Comparison of ENCODE assay signal across 1 cellular context in the genomic region with DNA sequence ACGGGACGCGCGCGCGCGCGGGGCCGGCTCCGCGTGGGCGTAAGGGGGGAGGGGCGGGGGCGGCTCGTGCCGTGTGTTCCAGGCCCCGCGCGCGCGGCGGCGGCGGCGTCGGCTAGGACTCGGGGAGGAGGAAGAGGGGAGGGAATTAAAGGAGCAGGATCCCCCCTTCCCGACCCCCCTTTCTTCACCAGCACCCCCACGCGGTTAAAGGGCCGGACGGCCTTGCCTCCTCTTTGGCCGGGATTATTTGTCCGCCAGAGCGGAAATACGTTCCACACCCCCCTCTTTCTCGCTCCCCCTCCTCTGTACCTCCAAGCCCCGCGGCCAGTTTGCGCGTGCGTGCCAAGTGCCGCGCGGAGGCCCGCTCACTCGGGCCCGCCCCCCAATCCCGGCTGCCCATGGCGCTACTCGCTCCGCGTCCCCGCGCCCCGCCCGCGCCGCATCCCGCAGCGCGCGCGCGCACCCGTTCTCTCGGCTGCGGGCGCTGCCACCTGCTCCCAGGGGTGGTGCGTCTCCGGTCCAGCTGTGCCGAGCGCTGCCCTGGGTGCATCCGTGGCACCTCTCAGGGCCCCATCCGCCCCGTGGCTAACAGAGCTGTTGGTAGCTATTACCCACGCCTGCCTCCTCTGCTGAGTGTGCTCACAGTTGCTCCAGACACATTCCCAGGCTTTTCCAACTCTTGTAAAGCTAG.
TF ChIP-seq lines count a peak whose summit lies in the region.

A gene with protein sequence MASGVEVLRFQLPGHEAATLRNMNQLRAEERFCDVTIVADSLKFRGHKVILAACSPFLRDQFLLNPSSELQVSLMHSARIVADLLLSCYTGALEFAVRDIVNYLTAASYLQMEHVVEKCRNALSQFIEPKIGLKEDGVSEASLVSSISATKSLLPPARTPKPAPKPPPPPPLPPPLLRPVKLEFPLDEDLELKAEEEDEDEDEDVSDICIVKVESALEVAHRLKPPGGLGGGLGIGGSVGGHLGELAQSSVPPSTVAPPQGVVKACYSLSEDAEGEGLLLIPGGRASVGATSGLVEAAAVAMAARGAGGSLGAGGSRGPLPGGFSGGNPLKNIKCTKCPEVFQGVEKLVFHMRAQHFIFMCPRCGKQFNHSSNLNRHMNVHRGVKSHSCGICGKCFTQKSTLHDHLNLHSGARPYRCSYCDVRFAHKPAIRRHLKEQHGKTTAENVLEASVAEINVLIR (minus strand): TSS at position 134 of the 691 bp plus-strand sequence. CDS start 781 bp downstream, outside the sequence.

TF ChIP-seq in K562, 482 proteins besides CTCF, POLR2A, EP300 and RAD21 (continued from another document and continues in another):
- TF ChIP-seq, protein P1, sequence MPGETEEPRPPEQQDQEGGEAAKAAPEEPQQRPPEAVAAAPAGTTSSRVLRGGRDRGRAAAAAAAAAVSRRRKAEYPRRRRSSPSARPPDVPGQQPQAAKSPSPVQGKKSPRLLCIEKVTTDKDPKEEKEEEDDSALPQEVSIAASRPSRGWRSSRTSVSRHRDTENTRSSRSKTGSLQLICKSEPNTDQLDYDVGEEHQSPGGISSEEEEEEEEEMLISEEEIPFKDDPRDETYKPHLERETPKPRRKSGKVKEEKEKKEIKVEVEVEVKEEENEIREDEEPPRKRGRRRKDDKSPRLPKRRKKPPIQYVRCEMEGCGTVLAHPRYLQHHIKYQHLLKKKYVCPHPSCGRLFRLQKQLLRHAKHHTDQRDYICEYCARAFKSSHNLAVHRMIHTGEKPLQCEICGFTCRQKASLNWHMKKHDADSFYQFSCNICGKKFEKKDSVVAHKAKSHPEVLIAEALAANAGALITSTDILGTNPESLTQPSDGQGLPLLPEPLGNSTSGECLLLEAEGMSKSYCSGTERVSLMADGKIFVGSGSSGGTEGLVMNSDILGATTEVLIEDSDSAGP (CRISPR knock-in tag; IDR thresholded peaks at IDR 0.05) = no peak; the same call in 1 of the 2 replicates
- no peak for TF ChIP-seq SNIP1 (IDR thresholded peaks at IDR 0.05; ENCODE audit: low read depth)
- no peak for TF ChIP-seq PURB (CRISPR knock-in tag; IDR thresholded peaks at IDR 0.05; ENCODE audit: low read depth)
- no peak for TF ChIP-seq HDAC6 (IDR thresholded peaks at IDR 0.05; ENCODE audit: low read depth, low read length)
- no peak for TF ChIP-seq HNRNPUL1 (IDR thresholded peaks at IDR 0.05; ENCODE audit: low read length)
- no peak for TF ChIP-seq CCAR2 (IDR thresholded peaks at IDR 0.05; ENCODE audit: low read depth, low read length)
- TF ChIP-seq, protein P2, sequence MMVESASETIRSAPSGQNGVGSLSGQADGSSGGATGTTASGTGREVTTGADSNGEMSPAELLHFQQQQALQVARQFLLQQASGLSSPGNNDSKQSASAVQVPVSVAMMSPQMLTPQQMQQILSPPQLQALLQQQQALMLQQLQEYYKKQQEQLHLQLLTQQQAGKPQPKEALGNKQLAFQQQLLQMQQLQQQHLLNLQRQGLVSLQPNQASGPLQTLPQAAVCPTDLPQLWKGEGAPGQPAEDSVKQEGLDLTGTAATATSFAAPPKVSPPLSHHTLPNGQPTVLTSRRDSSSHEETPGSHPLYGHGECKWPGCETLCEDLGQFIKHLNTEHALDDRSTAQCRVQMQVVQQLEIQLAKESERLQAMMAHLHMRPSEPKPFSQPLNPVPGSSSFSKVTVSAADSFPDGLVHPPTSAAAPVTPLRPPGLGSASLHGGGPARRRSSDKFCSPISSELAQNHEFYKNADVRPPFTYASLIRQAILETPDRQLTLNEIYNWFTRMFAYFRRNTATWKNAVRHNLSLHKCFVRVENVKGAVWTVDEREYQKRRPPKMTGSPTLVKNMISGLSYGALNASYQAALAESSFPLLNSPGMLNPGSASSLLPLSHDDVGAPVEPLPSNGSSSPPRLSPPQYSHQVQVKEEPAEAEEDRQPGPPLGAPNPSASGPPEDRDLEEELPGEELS (CRISPR knock-in tag; IDR thresholded peaks at IDR 0.05; ENCODE audit: borderline replicate concordance) = no peak
- no peak for TF ChIP-seq ZNF232 (CRISPR knock-in tag; IDR thresholded peaks at IDR 0.05)
- TF ChIP-seq, protein P3, sequence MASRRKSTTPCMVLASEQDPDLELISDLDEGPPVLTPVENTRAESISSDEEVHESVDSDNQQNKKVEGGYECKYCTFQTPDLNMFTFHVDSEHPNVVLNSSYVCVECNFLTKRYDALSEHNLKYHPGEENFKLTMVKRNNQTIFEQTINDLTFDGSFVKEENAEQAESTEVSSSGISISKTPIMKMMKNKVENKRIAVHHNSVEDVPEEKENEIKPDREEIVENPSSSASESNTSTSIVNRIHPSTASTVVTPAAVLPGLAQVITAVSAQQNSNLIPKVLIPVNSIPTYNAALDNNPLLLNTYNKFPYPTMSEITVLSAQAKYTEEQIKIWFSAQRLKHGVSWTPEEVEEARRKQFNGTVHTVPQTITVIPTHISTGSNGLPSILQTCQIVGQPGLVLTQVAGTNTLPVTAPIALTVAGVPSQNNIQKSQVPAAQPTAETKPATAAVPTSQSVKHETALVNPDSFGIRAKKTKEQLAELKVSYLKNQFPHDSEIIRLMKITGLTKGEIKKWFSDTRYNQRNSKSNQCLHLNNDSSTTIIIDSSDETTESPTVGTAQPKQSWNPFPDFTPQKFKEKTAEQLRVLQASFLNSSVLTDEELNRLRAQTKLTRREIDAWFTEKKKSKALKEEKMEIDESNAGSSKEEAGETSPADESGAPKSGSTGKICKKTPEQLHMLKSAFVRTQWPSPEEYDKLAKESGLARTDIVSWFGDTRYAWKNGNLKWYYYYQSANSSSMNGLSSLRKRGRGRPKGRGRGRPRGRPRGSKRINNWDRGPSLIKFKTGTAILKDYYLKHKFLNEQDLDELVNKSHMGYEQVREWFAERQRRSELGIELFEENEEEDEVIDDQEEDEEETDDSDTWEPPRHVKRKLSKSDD (conservative IDR thresholded peaks at IDR 0.05; ENCODE audit: low read length) = no peak
- TF ChIP-seq, protein P4, sequence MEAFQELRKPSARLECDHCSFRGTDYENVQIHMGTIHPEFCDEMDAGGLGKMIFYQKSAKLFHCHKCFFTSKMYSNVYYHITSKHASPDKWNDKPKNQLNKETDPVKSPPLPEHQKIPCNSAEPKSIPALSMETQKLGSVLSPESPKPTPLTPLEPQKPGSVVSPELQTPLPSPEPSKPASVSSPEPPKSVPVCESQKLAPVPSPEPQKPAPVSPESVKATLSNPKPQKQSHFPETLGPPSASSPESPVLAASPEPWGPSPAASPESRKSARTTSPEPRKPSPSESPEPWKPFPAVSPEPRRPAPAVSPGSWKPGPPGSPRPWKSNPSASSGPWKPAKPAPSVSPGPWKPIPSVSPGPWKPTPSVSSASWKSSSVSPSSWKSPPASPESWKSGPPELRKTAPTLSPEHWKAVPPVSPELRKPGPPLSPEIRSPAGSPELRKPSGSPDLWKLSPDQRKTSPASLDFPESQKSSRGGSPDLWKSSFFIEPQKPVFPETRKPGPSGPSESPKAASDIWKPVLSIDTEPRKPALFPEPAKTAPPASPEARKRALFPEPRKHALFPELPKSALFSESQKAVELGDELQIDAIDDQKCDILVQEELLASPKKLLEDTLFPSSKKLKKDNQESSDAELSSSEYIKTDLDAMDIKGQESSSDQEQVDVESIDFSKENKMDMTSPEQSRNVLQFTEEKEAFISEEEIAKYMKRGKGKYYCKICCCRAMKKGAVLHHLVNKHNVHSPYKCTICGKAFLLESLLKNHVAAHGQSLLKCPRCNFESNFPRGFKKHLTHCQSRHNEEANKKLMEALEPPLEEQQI (IDR thresholded peaks at IDR 0.05) = no peak
- TF ChIP-seq CBX1 (IDR thresholded peaks at IDR 0.05; ENCODE audit: low read depth) = no peak; the same call in 1 of the 2 replicates
- no peak for TF ChIP-seq GABPB2 (CRISPR knock-in tag; conservative IDR thresholded peaks at IDR 0.05)
- TF ChIP-seq, protein P5, sequence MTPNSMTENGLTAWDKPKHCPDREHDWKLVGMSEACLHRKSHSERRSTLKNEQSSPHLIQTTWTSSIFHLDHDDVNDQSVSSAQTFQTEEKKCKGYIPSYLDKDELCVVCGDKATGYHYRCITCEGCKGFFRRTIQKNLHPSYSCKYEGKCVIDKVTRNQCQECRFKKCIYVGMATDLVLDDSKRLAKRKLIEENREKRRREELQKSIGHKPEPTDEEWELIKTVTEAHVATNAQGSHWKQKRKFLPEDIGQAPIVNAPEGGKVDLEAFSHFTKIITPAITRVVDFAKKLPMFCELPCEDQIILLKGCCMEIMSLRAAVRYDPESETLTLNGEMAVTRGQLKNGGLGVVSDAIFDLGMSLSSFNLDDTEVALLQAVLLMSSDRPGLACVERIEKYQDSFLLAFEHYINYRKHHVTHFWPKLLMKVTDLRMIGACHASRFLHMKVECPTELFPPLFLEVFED (CRISPR knock-in tag; conservative IDR thresholded peaks at IDR 0.05) = no peak
- no peak for TF ChIP-seq HNRNPLL (IDR thresholded peaks at IDR 0.05; ENCODE audit: low read depth, low read length, poor library complexity, severe bottlenecking)
- TF ChIP-seq CHD1 (IDR thresholded peaks at IDR 0.05; ENCODE audit: low read length) = no peak
- TF ChIP-seq MTA1 (IDR thresholded peaks at IDR 0.05; ENCODE audit: borderline replicate concordance) = no peak
- TF ChIP-seq SRSF7 (optimal IDR thresholded peaks at IDR 0.05; ENCODE audit: low read depth, low read length) = no peak
- no peak for TF ChIP-seq TRIM24 (IDR thresholded peaks at IDR 0.05)
- TF ChIP-seq, protein P6, sequence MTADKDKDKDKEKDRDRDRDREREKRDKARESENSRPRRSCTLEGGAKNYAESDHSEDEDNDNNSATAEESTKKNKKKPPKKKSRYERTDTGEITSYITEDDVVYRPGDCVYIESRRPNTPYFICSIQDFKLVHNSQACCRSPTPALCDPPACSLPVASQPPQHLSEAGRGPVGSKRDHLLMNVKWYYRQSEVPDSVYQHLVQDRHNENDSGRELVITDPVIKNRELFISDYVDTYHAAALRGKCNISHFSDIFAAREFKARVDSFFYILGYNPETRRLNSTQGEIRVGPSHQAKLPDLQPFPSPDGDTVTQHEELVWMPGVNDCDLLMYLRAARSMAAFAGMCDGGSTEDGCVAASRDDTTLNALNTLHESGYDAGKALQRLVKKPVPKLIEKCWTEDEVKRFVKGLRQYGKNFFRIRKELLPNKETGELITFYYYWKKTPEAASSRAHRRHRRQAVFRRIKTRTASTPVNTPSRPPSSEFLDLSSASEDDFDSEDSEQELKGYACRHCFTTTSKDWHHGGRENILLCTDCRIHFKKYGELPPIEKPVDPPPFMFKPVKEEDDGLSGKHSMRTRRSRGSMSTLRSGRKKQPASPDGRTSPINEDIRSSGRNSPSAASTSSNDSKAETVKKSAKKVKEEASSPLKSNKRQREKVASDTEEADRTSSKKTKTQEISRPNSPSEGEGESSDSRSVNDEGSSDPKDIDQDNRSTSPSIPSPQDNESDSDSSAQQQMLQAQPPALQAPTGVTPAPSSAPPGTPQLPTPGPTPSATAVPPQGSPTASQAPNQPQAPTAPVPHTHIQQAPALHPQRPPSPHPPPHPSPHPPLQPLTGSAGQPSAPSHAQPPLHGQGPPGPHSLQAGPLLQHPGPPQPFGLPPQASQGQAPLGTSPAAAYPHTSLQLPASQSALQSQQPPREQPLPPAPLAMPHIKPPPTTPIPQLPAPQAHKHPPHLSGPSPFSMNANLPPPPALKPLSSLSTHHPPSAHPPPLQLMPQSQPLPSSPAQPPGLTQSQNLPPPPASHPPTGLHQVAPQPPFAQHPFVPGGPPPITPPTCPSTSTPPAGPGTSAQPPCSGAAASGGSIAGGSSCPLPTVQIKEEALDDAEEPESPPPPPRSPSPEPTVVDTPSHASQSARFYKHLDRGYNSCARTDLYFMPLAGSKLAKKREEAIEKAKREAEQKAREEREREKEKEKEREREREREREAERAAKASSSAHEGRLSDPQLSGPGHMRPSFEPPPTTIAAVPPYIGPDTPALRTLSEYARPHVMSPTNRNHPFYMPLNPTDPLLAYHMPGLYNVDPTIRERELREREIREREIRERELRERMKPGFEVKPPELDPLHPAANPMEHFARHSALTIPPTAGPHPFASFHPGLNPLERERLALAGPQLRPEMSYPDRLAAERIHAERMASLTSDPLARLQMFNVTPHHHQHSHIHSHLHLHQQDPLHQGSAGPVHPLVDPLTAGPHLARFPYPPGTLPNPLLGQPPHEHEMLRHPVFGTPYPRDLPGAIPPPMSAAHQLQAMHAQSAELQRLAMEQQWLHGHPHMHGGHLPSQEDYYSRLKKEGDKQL (CRISPR knock-in tag; IDR thresholded peaks at IDR 0.05; ENCODE audit: borderline replicate concordance) = no peak
- TF ChIP-seq ELF2 (CRISPR knock-in tag; IDR thresholded peaks at IDR 0.05) = no peak
- no peak; the same call in 1 of the 2 replicates for TF ChIP-seq ZBED1 (IDR thresholded peaks at IDR 0.05)
- no peak for TF ChIP-seq POLR3A (IDR thresholded peaks at IDR 0.05; ENCODE audit: borderline replicate concordance, extremely low read depth, insufficient read depth, insufficient read length)
- TF ChIP-seq MTA2 (IDR thresholded peaks at IDR 0.05; ENCODE audit: low read depth) = no peak
- no peak for TF ChIP-seq MCM5 (IDR thresholded peaks at IDR 0.05; ENCODE audit: low read depth)
- no peak for TF ChIP-seq ZNF282 (CRISPR knock-in tag; IDR thresholded peaks at IDR 0.05)
- peak; percentile 60; the same call in 1 of the 2 replicates for TF ChIP-seq MXI1 (IDR thresholded peaks at IDR 0.05; ENCODE audit: low read depth, low read length)
- TF ChIP-seq ZSCAN32 (CRISPR knock-in tag; IDR thresholded peaks at IDR 0.05) = 0 out of 2 replicates have a peak, but pooled peaks have one; percentile 10
- peak; percentile 58 for TF ChIP-seq RBM22 (IDR thresholded peaks at IDR 0.05; ENCODE audit: low read depth, low read length, poor library complexity, severe bottlenecking)
- TF ChIP-seq, protein P7, sequence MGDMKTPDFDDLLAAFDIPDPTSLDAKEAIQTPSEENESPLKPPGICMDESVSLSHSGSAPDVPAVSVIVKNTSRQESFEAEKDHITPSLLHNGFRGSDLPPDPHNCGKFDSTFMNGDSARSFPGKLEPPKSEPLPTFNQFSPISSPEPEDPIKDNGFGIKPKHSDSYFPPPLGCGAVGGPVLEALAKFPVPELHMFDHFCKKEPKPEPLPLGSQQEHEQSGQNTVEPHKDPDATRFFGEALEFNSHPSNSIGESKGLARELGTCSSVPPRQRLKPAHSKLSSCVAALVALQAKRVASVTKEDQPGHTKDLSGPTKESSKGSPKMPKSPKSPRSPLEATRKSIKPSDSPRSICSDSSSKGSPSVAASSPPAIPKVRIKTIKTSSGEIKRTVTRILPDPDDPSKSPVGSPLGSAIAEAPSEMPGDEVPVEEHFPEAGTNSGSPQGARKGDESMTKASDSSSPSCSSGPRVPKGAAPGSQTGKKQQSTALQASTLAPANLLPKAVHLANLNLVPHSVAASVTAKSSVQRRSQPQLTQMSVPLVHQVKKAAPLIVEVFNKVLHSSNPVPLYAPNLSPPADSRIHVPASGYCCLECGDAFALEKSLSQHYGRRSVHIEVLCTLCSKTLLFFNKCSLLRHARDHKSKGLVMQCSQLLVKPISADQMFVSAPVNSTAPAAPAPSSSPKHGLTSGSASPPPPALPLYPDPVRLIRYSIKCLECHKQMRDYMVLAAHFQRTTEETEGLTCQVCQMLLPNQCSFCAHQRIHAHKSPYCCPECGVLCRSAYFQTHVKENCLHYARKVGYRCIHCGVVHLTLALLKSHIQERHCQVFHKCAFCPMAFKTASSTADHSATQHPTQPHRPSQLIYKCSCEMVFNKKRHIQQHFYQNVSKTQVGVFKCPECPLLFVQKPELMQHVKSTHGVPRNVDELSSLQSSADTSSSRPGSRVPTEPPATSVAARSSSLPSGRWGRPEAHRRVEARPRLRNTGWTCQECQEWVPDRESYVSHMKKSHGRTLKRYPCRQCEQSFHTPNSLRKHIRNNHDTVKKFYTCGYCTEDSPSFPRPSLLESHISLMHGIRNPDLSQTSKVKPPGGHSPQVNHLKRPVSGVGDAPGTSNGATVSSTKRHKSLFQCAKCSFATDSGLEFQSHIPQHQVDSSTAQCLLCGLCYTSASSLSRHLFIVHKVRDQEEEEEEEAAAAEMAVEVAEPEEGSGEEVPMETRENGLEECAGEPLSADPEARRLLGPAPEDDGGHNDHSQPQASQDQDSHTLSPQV (IDR thresholded peaks at IDR 0.05) = peak; percentile 72
